1 cellular context compared by ENCODE assay signal in genomic region chr2:30165050-30165520, GRCh38.
TF ChIP-seq lines count a peak whose summit lies in the region.

No MANE protein-coding gene starts in this region.

TF ChIP-seq in K562, 482 proteins besides CTCF, POLR2A, EP300 and RAD21 (continued from another document and continues in another):
- TF ChIP-seq CREB1 (IDR thresholded peaks at IDR 0.05) = no peak
- no peak for TF ChIP-seq CREB1 (CRISPR knock-in tag; IDR thresholded peaks at IDR 0.05)
- TF ChIP-seq CSDE1 (IDR thresholded peaks at IDR 0.05) = no peak
- TF ChIP-seq CBX2 (IDR thresholded peaks at IDR 0.05; ENCODE audit: insufficient read depth, low read length, poor library complexity, severe bottlenecking) = no peak
- TF ChIP-seq EGR1 (conservative IDR thresholded peaks at IDR 0.05) = no peak
- no peak for TF ChIP-seq ZBTB7A (IDR thresholded peaks at IDR 0.05; ENCODE audit: borderline replicate concordance, control insufficient read depth, low read depth, low read length)
- TF ChIP-seq KLF6 (CRISPR knock-in tag; IDR thresholded peaks at IDR 0.05; ENCODE audit: borderline replicate concordance) = no peak
- TF ChIP-seq SFPQ (IDR thresholded peaks at IDR 0.05; ENCODE audit: low read depth, low read length) = no peak
- TF ChIP-seq GMEB1 (CRISPR knock-in tag; IDR thresholded peaks at IDR 0.05) = no peak
- no peak for TF ChIP-seq ZNF655 (CRISPR knock-in tag; IDR thresholded peaks at IDR 0.05)
- no peak for TF ChIP-seq PHF21A (IDR thresholded peaks at IDR 0.05; ENCODE audit: borderline replicate concordance, low read depth)
- TF ChIP-seq CGGBP1 (CRISPR knock-in tag; IDR thresholded peaks at IDR 0.05) = no peak
- no peak for TF ChIP-seq ZNF174 (CRISPR knock-in tag; IDR thresholded peaks at IDR 0.05)
- TF ChIP-seq ZNF407 (IDR thresholded peaks at IDR 0.05; ENCODE audit: low read depth) = no peak
- TF ChIP-seq GABPB2 (CRISPR knock-in tag; conservative IDR thresholded peaks at IDR 0.05) = no peak
- TF ChIP-seq EWSR1 (IDR thresholded peaks at IDR 0.05; ENCODE audit: borderline replicate concordance, low read depth, partially characterized antibody) = no peak
- no peak for TF ChIP-seq RNF219 (CRISPR knock-in tag; IDR thresholded peaks at IDR 0.05)
- peak; percentile 72; the same call in 1 of the 2 replicates for TF ChIP-seq NBN (IDR thresholded peaks at IDR 0.05; ENCODE audit: low read depth)
- no peak for TF ChIP-seq CHAMP1 (IDR thresholded peaks at IDR 0.05)
- TF ChIP-seq SMARCA4 (IDR thresholded peaks at IDR 0.05) = no peak
- TF ChIP-seq PRPF4 (IDR thresholded peaks at IDR 0.05; ENCODE audit: insufficient read depth, low read depth, low read length, poor library complexity, severe bottlenecking) = no peak
- TF ChIP-seq POLR2AphosphoS2 (IDR thresholded peaks at IDR 0.05; ENCODE audit: low read length) = no peak
- TF ChIP-seq ZKSCAN1 (IDR thresholded peaks at IDR 0.05; ENCODE audit: low read depth, low read length) = no peak
- no peak for TF ChIP-seq IFI16 (CRISPR knock-in tag; IDR thresholded peaks at IDR 0.05)
- no peak for TF ChIP-seq ARHGAP35 (IDR thresholded peaks at IDR 0.05; ENCODE audit: partially characterized antibody)
- no peak for TF ChIP-seq ZC3H4 (CRISPR knock-in tag; IDR thresholded peaks at IDR 0.05; ENCODE audit: borderline replicate concordance)
- TF ChIP-seq ZNF444 (CRISPR knock-in tag; IDR thresholded peaks at IDR 0.05) = no peak
- no peak for TF ChIP-seq ATF2 (CRISPR knock-in tag; IDR thresholded peaks at IDR 0.05)
- no peak for TF ChIP-seq ZNF609 (CRISPR knock-in tag; IDR thresholded peaks at IDR 0.05; ENCODE audit: borderline replicate concordance)
